25 cellular contexts compared by ENCODE assay signal in genomic region chr11:381501-382072, GRCh38. TPM values are rescaled to one million over a fixed set of nuclear protein-coding genes. Genes with fewer than 3 reads are reported as not detected.
"Had no signal": no experiment of that assay in that cellular context is flagged by ENCODE, and none has a peak within 500 bp of the region (broad histone marks: within the 10 kb centered on the region; RNA-seq: fewer than 3 reads in every experiment).

No MANE protein-coding gene starts in this region.

- H3K9me3 Mint-ChIP-seq: immature natural killer cell, memory B cell, natural killer cell had no signal

- H3K4me1 ChIP-seq: esophagus muscularis mucosa, gastrocnemius medialis, heart right ventricle, left lung, lower lobe of right lung, pancreas, prostate gland, spleen, tibial nerve, upper lobe of right lung, vagina had no signal

- H3K27ac Mint-ChIP-seq: immature natural killer cell; memory B cell; natural killer cell; stimulated activated naive B cell treated with anti-CD40 and anti-IgM and Interleukin-4, amounts not matched to agents 10 μg/mL and 1 μg/mL and 100 μg/mL, for 72 hours; stimulated activated naive CD8-positive, alpha-beta T cell treated with anti-CD3 and anti-CD28 coated beads, Interleukin-15, amount 100 ng/mL, for 72 hours had no signal

- H3K9me3 ChIP-seq: gastrocnemius medialis, pancreas, prostate gland, testis, vagina had no signal

- DNase-seq: effector memory CD4-positive, alpha-beta T cell; gastrocnemius medialis; immature natural killer cell; lower lobe of right lung; natural killer cell; occipital lobe; spleen; stimulated activated CD4-positive, alpha-beta T cell treated with anti-CD3 and anti-CD28 coated beads, Interleukin-15, amount 100 ng/mL, for 24 hours; stimulated activated CD4-positive, alpha-beta T cell treated with anti-CD3 and anti-CD28 coated beads, Interleukin-1b, Interleukin-23, amount 100 ng/mL, for 48 hours; stimulated activated CD4-positive, alpha-beta T cell treated with anti-CD3 and anti-CD28 coated beads, Interleukin-4, amount 100 ng/mL, for 24 hours; stimulated activated naive B cell treated with anti-CD40 and anti-IgM and Interleukin-4, amounts not matched to agents 10 μg/mL and 1 μg/mL and 100 μg/mL, for 72 hours; stimulated activated naive CD8-positive, alpha-beta T cell treated with anti-CD3 and anti-CD28 coated beads, Interleukin-15, amount 100 ng/mL, for 72 hours; testis; upper lobe of right lung had no signal

- H3K4me1 Mint-ChIP-seq: mesothelial cell of epicardium had no signal

- H3K4me3 Mint-ChIP-seq: immature natural killer cell; memory B cell; mesothelial cell of epicardium; natural killer cell; stimulated activated naive B cell treated with anti-CD40 and anti-IgM and Interleukin-4, amounts not matched to agents 10 μg/mL and 1 μg/mL and 100 μg/mL, for 72 hours; stimulated activated naive CD8-positive, alpha-beta T cell treated with anti-CD3 and anti-CD28 coated beads, Interleukin-15, amount 100 ng/mL, for 72 hours had no signal

- H3K27ac ChIP-seq: epithelial cell of prostate, esophagus muscularis mucosa, gastrocnemius medialis, heart right ventricle, left lung, lower lobe of right lung, pancreas, prostate gland, spleen, testis, tibial nerve, upper lobe of right lung, vagina had no signal

- ATAC-seq: gastrocnemius medialis; heart right ventricle; left lung; lower lobe of right lung; natural killer cell; pancreas; sciatic nerve; stimulated activated naive B cell treated with anti-CD40 and anti-IgM and Interleukin-4, amounts not matched to agents 10 μg/mL and 1 μg/mL and 100 μg/mL, for 72 hours; stimulated activated naive CD8-positive, alpha-beta T cell treated with anti-CD3 and anti-CD28 coated beads, Interleukin-15, amount 100 ng/mL, for 72 hours; upper lobe of right lung had no signal

- H3K4me3 ChIP-seq: esophagus muscularis mucosa, gastrocnemius medialis, heart right ventricle, left lung, lower lobe of right lung, pancreas, prostate gland, spleen, testis, tibial nerve, upper lobe of right lung, vagina had no signal

- H3K27me3 ChIP-seq: pancreas, testis, tibial nerve, upper lobe of right lung, vagina had no signal

- H3K36me3 ChIP-seq: gastrocnemius medialis, heart right ventricle, left lung, lower lobe of right lung, pancreas, prostate gland, spleen, upper lobe of right lung, vagina had no signal

- H3K36me3 Mint-ChIP-seq: immature natural killer cell, memory B cell, natural killer cell had no signal

RNA-seq across cellular contexts. Expression of gene B4GALNT4, which starts 12.3 kb away (rescaled TPM):
- total RNA-seq: gastrocnemius medialis had no signal
